In the genomic region with DNA sequence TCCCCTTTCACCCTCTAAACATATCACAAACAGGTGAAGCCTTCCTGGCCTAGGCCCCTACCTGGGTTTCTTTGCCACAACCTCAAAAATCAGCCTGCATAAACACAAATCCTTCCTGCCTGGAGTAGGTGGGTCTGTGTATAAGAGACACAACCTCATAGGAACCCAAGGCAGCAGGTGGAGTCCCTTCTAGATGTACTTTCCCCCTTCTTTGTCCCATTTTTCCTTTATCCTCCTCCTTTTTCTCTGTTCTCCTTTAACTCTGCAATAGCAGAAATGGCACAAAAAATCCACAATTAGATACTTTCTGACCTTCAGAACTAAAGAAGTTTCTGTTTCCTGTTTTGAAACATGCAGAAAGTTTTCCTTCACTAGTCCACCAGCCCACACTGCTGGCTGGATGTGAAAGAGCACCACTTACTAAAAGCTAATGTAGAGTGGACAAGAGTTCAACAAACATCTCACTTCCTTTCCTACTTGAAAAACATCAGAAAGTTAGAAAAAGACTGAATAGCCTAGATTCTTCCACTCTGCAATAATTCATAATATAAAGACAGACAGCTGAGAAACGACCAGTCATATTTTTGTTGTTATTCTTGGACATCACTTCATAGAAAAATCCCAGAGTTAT, we compare ENCODE assay signal across 8 cellular contexts. TPM values are rescaled to one million over a fixed set of nuclear protein-coding genes. Genes with fewer than 3 reads are reported as not detected.
DNase-seq lines count a peak whose midpoint lies in the region; ATAC-seq lines count a peak whose summit lies in the region.

No MANE protein-coding gene starts in this region.

- H3K27me3 Mint-ChIP-seq in activated naive CD8-positive, alpha-beta T cell: no peaks in the 10 kb centered on the region

- ATAC-seq in GM21390 (IDR thresholded peaks at IDR 0.05; ENCODE audit: unreplicated experiment): peak; percentile 61
- peak; percentile 42 for ATAC-seq in left lobe of liver
- ATAC-seq in GM19035 (IDR thresholded peaks at IDR 0.05; ENCODE audit: unreplicated experiment): no peak

- no peak overlapping the region for H3K4me3 Mint-ChIP-seq in activated naive CD8-positive, alpha-beta T cell

- peaks cover 9% of the 10 kb centered on the region for H3K36me3 Mint-ChIP-seq in activated naive CD8-positive, alpha-beta T cell

- H3K4me1 Mint-ChIP-seq in activated naive CD8-positive, alpha-beta T cell (ENCODE audit: low read depth): peaks cover 24% of the 10 kb centered on the region

- no peaks in the 10 kb centered on the region for H3K9me3 Mint-ChIP-seq in activated naive CD8-positive, alpha-beta T cell (ENCODE audit: low read depth)

- H3K27ac Mint-ChIP-seq in activated naive CD8-positive, alpha-beta T cell: peak overlapping the region; percentile 23

- peak; percentile 16 for DNase-seq in AG08395 (ENCODE audit: low spot score)
- no peak for DNase-seq in left lobe of liver (ENCODE audit: low spot score)
- DNase-seq in activated CD8-positive, alpha-beta memory T cell treated with anti-CD3 and anti-CD28 coated beads for 24 hours: no peak
- DNase-seq in NCI-H187 (lab: John Stamatoyannopoulos, UW): no peak
- DNase-seq in NCI-H446 (lab: John Stamatoyannopoulos, UW): no peak

RNA-seq across cellular contexts. Expression of a gene that starts 11.2 kb away (rescaled TPM):
- total RNA-seq in left lobe of liver: 151 TPM
